ENCODE assay signal across 11 cellular contexts in the genomic region with DNA sequence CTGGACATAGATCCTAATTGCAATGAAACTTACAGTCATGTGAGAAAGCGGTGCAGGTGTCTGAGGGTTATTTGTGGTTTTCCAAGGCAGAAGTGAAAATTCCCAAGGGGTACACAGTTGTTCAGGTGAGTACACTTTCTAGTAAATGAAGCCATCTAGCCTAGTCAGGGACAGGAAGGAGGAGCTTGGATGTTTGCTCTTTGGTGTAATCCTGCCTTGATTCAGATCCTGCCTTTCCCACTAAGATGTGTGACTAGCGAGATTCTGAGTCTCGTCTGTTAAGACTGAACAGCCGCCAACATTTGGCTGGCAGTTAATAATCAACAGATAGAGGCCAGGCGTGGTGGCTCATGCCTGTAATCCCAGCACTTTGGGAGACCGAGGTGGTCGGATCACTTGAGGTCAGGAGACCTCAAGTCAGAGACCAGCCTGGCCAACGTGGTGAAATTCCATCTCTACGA. TPM values are rescaled to one million over a fixed set of nuclear protein-coding genes. Genes with fewer than 3 reads are reported as not detected.
DNase-seq lines count a peak whose midpoint lies in the region; ATAC-seq and TF ChIP-seq lines count a peak whose summit lies in the region.
"Had no signal": no experiment of that assay in that cellular context is flagged by ENCODE, and none has a peak within 500 bp of the region (broad histone marks: within the 10 kb centered on the region; RNA-seq: fewer than 3 reads in every experiment).

No MANE protein-coding gene starts in this region.

- no peak overlapping the region for H3K27ac ChIP-seq in left ventricle myocardium inferior (replicated peaks)
- peak overlapping the region in 1 of 2 donors; percentile 54 for H3K27ac ChIP-seq in lung (ENCODE audit: low read depth in 1 of 2, low read length in 1 of 2)

- WGBS in lung, 2 donors = 57 to 73% methylated on average over 9 of the region's 9 CpGs

- H3K36me3 ChIP-seq in left ventricle myocardium inferior = peaks cover 68% of the 10 kb centered on the region
- peaks cover 66% of the 10 kb centered on the region for H3K36me3 ChIP-seq in adipocyte (ENCODE audit: control insufficient read depth, insufficient read depth, low read length, severe bottlenecking)
- peaks cover 31 to 44% of the 10 kb centered on the region in 2 donors for H3K36me3 ChIP-seq in lung (ENCODE audit: control insufficient read depth in 2 of 2, insufficient read depth in 2 of 2, low read length in 2 of 2)

- TF ChIP-seq CTCF in left ventricle myocardium inferior (IDR thresholded peaks at IDR 0.05; ENCODE audit: borderline replicate concordance) = no peak
- no peak for TF ChIP-seq CTCF in lung (IDR thresholded peaks at IDR 0.05; ENCODE audit: control extremely low read depth, extremely low read depth)
- TF ChIP-seq CTCF in GM13977 (IDR thresholded peaks at IDR 0.05; ENCODE audit: extremely low read depth, insufficient read depth, missing control alignments) = no peak

- no peaks in the 10 kb centered on the region for H3K9me3 ChIP-seq in left ventricle myocardium inferior (replicated peaks)
- H3K9me3 ChIP-seq in adipocyte (ENCODE audit: control insufficient read depth, low read length) = no peaks in the 10 kb centered on the region
- H3K9me3 ChIP-seq in lung (ENCODE audit: control insufficient read depth in 2 of 2, insufficient read depth in 1 of 2, low read length in 1 of 2) = no peaks in the 10 kb centered on the region

- in situ Hi-C loops in GM13977 (cut with MboI; ENCODE audit: low pct_unique_long_range_greater_than_20kb, low sequenced_read_pairs, unreplicated experiment) = no loop called here

- H3K27me3 ChIP-seq in left ventricle myocardium inferior (ENCODE audit: low read depth) (no peaks in the 10 kb centered on the region), adipocyte (replicated peaks; ENCODE audit: control insufficient read depth, insufficient read depth, low read length) (no peaks in the 10 kb centered on the region), lung (ENCODE audit: control insufficient read depth, insufficient read depth) (no peaks in the 10 kb centered on the region)

- peak overlapping the region; percentile 97 for H3K4me3 ChIP-seq in left ventricle myocardium inferior
- peak overlapping the region; percentile 95 for H3K4me3 ChIP-seq in adipocyte (ENCODE audit: low read length)
- H3K4me3 ChIP-seq in lung = peak overlapping the region; percentile 23

- DNase-seq in left ventricle myocardium inferior = no peak
- no peak for DNase-seq in Right ventricle myocardium superior
- DNase-seq in adipocyte (ENCODE audit: low read depth) = no peak
- no peak for DNase-seq in lung (ENCODE audit: low spot score)
- no peak for DNase-seq in GM13977 (ENCODE audit: low spot score)
- no peak for DNase-seq in DMS114 treated with DMSO at 0.1 percent for 48 hours (lab: John Stamatoyannopoulos, UW; ENCODE audit: unreplicated experiment)
- DNase-seq: anterior cingulate cortex, midbrain, NCI-H526 had no signal

- peaks cover 84% of the 10 kb centered on the region for H3K4me1 ChIP-seq in left ventricle myocardium inferior
- H3K4me1 ChIP-seq in adipocyte (ENCODE audit: control insufficient read depth, insufficient read depth, low read length) = peaks cover 67% of the 10 kb centered on the region
- H3K4me1 ChIP-seq in lung (ENCODE audit: control insufficient read depth in 2 of 2, insufficient read depth in 2 of 2, low read length in 2 of 2) = peaks cover 16 to 18% of the 10 kb centered on the region in 2 donors

- intact Hi-C loops in left ventricle myocardium inferior (cut with micrococcal nuclease) (no loop called here), Right ventricle myocardium superior (cut with DNase I) (no loop called here)

- H3K9ac ChIP-seq in adipocyte (ENCODE audit: low read length) = peak overlapping the region; percentile 90

- no peak for ATAC-seq in Right ventricle myocardium superior (ENCODE audit: poor library complexity)
- ATAC-seq in lung (ENCODE audit: insufficient read depth, low FRiP score) = no peak
- no peak for ATAC-seq in HG03439 (IDR thresholded peaks at IDR 0.05; ENCODE audit: unreplicated experiment)
- no peak for ATAC-seq in HG03095 (IDR thresholded peaks at IDR 0.05; ENCODE audit: unreplicated experiment)

RNA-seq across cellular contexts. Expression of gene RPS9, which starts 2.5 kb away (rescaled TPM):
- total RNA-seq in left ventricle myocardium inferior (648 TPM), Right ventricle myocardium superior (651 TPM), lung (1,000 to 10,000 TPM; 1,423 to 2,363 TPM)
- 1,000 to 10,000 TPM; 3,202 to 3,651 TPM for polyA plus RNA-seq in lung

RNA-seq across cellular contexts. Expression of gene TSEN34, which starts 12.1 kb away (rescaled TPM):
- total RNA-seq in left ventricle myocardium inferior = 16.2 TPM
- total RNA-seq in Right ventricle myocardium superior = 14.3 TPM
- 10 to 100 TPM; 44.5 to 65.8 TPM for total RNA-seq in lung
- 100 to 1,000 TPM in 1 of 2 donors, 10 to 100 TPM in 1; 38.0 to 102 TPM for polyA plus RNA-seq in lung

RNA-seq across cellular contexts. Expression of gene MBOAT7, which starts 13.8 kb away (rescaled TPM):
- total RNA-seq in left ventricle myocardium inferior = 12.2 TPM
- 12.7 TPM for total RNA-seq in Right ventricle myocardium superior
- 10 to 100 TPM; 54.0 to 92.6 TPM for total RNA-seq in lung
- polyA plus RNA-seq in lung = 100 to 1,000 TPM in 1 of 2 donors, 10 to 100 TPM in 1; 39.0 to 154 TPM

RNA-seq across cellular contexts. Expression of gene LILRB3, which starts 19.6 kb away (rescaled TPM):
- total RNA-seq in left ventricle myocardium inferior (4.7 TPM), Right ventricle myocardium superior (3.6 TPM), lung (10 to 100 TPM; 23.0 to 88.0 TPM)
- 100 to 1,000 TPM in 1 of 2 donors, 10 to 100 TPM in 1; 26.4 to 282 TPM for polyA plus RNA-seq in lung

RNA-seq across cellular contexts. Expression of gene TMC4, which starts 30.2 kb away (rescaled TPM):
- total RNA-seq in left ventricle myocardium inferior (2.2 TPM), Right ventricle myocardium superior (0.91 TPM), lung (10 to 100 TPM; 40.8 to 81.0 TPM)
- polyA plus RNA-seq in lung = 10 to 100 TPM; 26.1 to 26.9 TPM

Comparison
In these comparisons a context has a peak if more than half of its experiments do, and no peak if none do; other contexts are left out.
1. H3K4me3 ChIP-seq: peak in every context shown above with its lines; median percentile 97 in left ventricle myocardium inferior; 95 in adipocyte; 23 in lung.